In genomic region chr6:31862344-31863235, GRCh38 we compare ENCODE assay signal across 8 cellular contexts. TPM values are rescaled to one million over a fixed set of nuclear protein-coding genes. Genes with fewer than 3 reads are reported as not detected.
DNase-seq lines count a peak whose midpoint lies in the region; ATAC-seq, FAIRE-seq and TF ChIP-seq lines count a peak whose summit lies in the region.

Gene NEU1 (minus strand): TSS chr6:31862821. CDS start chr6:31862776, 45 bp downstream.

- peak; percentile 92 for ATAC-seq in GM18502 (IDR thresholded peaks at IDR 0.05; ENCODE audit: poor library complexity, unreplicated experiment)
- ATAC-seq in HG02970 (IDR thresholded peaks at IDR 0.05; ENCODE audit: low FRiP score, unreplicated experiment): peak; percentile 92
- peak; percentile 97 to 98 (median 98) for ATAC-seq in psoas muscle

- H3K4me3 Mint-ChIP-seq in T-helper 2 cell treated with Interferon-gamma antibody and Interleukin-4, amounts not matched to agents 5 μg/mL and 100 μg/mL, for 36 hours: peak within 1 kb of the TSS; percentile 99

- peak; percentile 89 for FAIRE-seq in urothelium cell line (lab: Jason Lieb, UNC)

- no peaks in the 10 kb centered on the region for H3K9me3 Mint-ChIP-seq in T-helper 2 cell treated with Interferon-gamma antibody and Interleukin-4, amounts not matched to agents 5 μg/mL and 100 μg/mL, for 36 hours

- peaks cover 0 to 13% of the 10 kb centered on the region in 2 donors for H3K4me1 ChIP-seq in ascending aorta
- H3K4me1 ChIP-seq in right atrium auricular region: peaks cover 0 to 21% of the 10 kb centered on the region in 2 donors
- peaks cover 9% of the 10 kb centered on the region for H3K4me1 ChIP-seq in psoas muscle

- TF ChIP-seq CTCF in ascending aorta (IDR thresholded peaks at IDR 0.05): no peak
- TF ChIP-seq CTCF in right atrium auricular region (IDR thresholded peaks at IDR 0.05): no peak
- no peak for TF ChIP-seq CTCF in psoas muscle (IDR thresholded peaks at IDR 0.05)

- H3K4me3 ChIP-seq in ascending aorta (peak within 1 kb of the TSS; percentile 60 to 88), right atrium auricular region (peak within 1 kb of the TSS; percentile 73 to 78), psoas muscle (peak within 1 kb of the TSS; percentile 89)

- no peaks in the 10 kb centered on the region for H3K27me3 Mint-ChIP-seq in T-helper 2 cell treated with Interferon-gamma antibody and Interleukin-4, amounts not matched to agents 5 μg/mL and 100 μg/mL, for 36 hours (ENCODE audit: low read depth)

- intact Hi-C loops in ascending aorta (cut with DNase I) (loop anchor here (1.0 to 2.0 kb wide), 5 partner anchors 27 to 182 kb away; partner anchors contain the start of genes ABHD16A, EHMT2, LY6G5C and VARS1), psoas muscle (cut with DNase I) (loop anchor here (2.0 to 10.0 kb wide), 4 partner anchors 26 to 178 kb away; partner anchors contain the start of genes LY6G5C (in 1 of the 2) and VWA7 (in 1 of the 2))

- peaks cover 19% of the 10 kb centered on the region for H3K4me1 Mint-ChIP-seq in T-helper 2 cell treated with Interferon-gamma antibody and Interleukin-4, amounts not matched to agents 5 μg/mL and 100 μg/mL, for 36 hours (ENCODE audit: low read depth)

- H3K27ac ChIP-seq in ascending aorta: peak within 1 kb of the TSS; percentile 89 to 93
- H3K27ac ChIP-seq in right atrium auricular region: peak within 1 kb of the TSS; percentile 91 to 92
- peak within 1 kb of the TSS; percentile 91 for H3K27ac ChIP-seq in psoas muscle

- WGBS in psoas muscle, 3 donors: 0% methylated on average over 55 to 64 of the region's 64 CpGs

- peak within 1 kb of the TSS; percentile 91 for H3K27ac Mint-ChIP-seq in T-helper 2 cell treated with Interferon-gamma antibody and Interleukin-4, amounts not matched to agents 5 μg/mL and 100 μg/mL, for 36 hours

- DNase-seq in NCI-H1930 (lab: John Stamatoyannopoulos, UW) (peak; percentile 99), ascending aorta (ENCODE audit: low spot score in 2 of 2) (peak; percentile 100), right atrium auricular region (ENCODE audit: low spot score) (peak; percentile 100), psoas muscle (peak; percentile 100), urothelium cell line (ENCODE audit: low spot score) (peak; percentile 100)
- DNase-seq in T-helper 2 cell treated with Interferon-gamma antibody and Interleukin-4, amounts not matched to agents 5 μg/mL and 100 μg/mL, for 36 hours (ENCODE audit: low spot score): peak; percentile 99

- H3K36me3 ChIP-seq in ascending aorta: peaks cover 10 to 31% of the 10 kb centered on the region in 2 donors
- peaks cover 31% of the 10 kb centered on the region for H3K36me3 ChIP-seq in right atrium auricular region
- peaks cover 5 to 33% of the 10 kb centered on the region in 2 donors for H3K36me3 ChIP-seq in psoas muscle (ENCODE audit: insufficient read depth in 1 of 2, low read depth in 1 of 2)

- peaks cover 7% of the 10 kb centered on the region for H3K36me3 Mint-ChIP-seq in T-helper 2 cell treated with Interferon-gamma antibody and Interleukin-4, amounts not matched to agents 5 μg/mL and 100 μg/mL, for 36 hours (ENCODE audit: low read depth)

- H3K9me3 ChIP-seq in ascending aorta: no peaks in the 10 kb centered on the region
- no peaks in the 10 kb centered on the region for H3K9me3 ChIP-seq in right atrium auricular region
- no peaks in the 10 kb centered on the region for H3K9me3 ChIP-seq in psoas muscle

- H3K27me3 ChIP-seq in ascending aorta (no peaks in the 10 kb centered on the region), right atrium auricular region (no peaks in the 10 kb centered on the region), psoas muscle (ENCODE audit: insufficient read depth in 3 of 3, low read length in 2 of 3) (no peaks in the 10 kb centered on the region)

RNA-seq across cellular contexts. Expression of gene NEU1, which starts in this region (rescaled TPM):
- total RNA-seq in ascending aorta: 21.6 TPM
- 10 to 100 TPM; 28.0 to 37.7 TPM for total RNA-seq in right atrium auricular region
- 10 to 100 TPM; 14.2 to 20.6 (median 18.6) TPM for total RNA-seq in psoas muscle
- 10 to 100 TPM; 25.2 to 39.8 (median 29.4) TPM for polyA plus RNA-seq in psoas muscle

Comparison
In these comparisons a context has a peak if more than half of its experiments do, and no peak if none do; other contexts are left out.
1. Peak in every context shown above with its lines: DNase-seq, ATAC-seq, H3K4me3 ChIP-seq and H3K27ac ChIP-seq.